In genomic region chr9:116632990-116633441, GRCh38 we compare ENCODE assay signal across 14 cellular contexts. TPM values are rescaled to one million over a fixed set of nuclear protein-coding genes. Genes with fewer than 3 reads are reported as not detected.
DNase-seq lines count a peak whose midpoint lies in the region; ATAC-seq and TF ChIP-seq lines count a peak whose summit lies in the region.
"Had no signal": no experiment of that assay in that cellular context is flagged by ENCODE, and none has a peak within 500 bp of the region (broad histone marks: within the 10 kb centered on the region; RNA-seq: fewer than 3 reads in every experiment).

No MANE protein-coding gene starts in this region.

- peak overlapping the region; percentile 77 for H3K27ac ChIP-seq in osteoblast (ENCODE audit: low read depth, low read length)

- H3K4me2 ChIP-seq in osteoblast (ENCODE audit: insufficient read depth, low read length) = peak overlapping the region; percentile 61

- H2AFZ ChIP-seq in osteoblast (ENCODE audit: low read length) = no peak overlapping the region

- DNase-seq in EL (peak; percentile 75), NB4 (ENCODE audit: low read depth) (peak; percentile 38), fibroblast of gingiva (ENCODE audit: low read depth) (peak; percentile 29), osteoblast (ENCODE audit: insufficient read length, low spot score, missing footprints) (peak; percentile 80), GM10248 (ENCODE audit: extremely low spot score) (no peak), GM10266 (ENCODE audit: extremely low spot score) (no peak)
- no peak for DNase-seq in stimulated activated naive CD4-positive, alpha-beta T cell (lab: John Stamatoyannopoulos, UW)
- DNase-seq: activated CD4-positive, CD25-positive, alpha-beta regulatory T cell; dermis blood vessel endothelial cell; GF-D8; kidney; NCI-H1930; stomach had no signal

- no peaks in the 10 kb centered on the region for H3K36me3 ChIP-seq in osteoblast (ENCODE audit: insufficient read depth, low read length)
- H3K36me3 ChIP-seq: stomach had no signal

- H3K4me3 ChIP-seq in NB4 (ENCODE audit: low read depth, low read length) (no peak overlapping the region), osteoblast (ENCODE audit: insufficient read depth, low read length) (peak overlapping the region; percentile 8)
- H3K4me3 ChIP-seq: stomach had no signal

- CTCF ChIA-PET in GM10248 (lab: Yijun Ruan, JAX) = interaction anchor here (1.6 kb wide), 1 partner anchor 14 kb away, joined by 5 read pairs; no protein-coding TSS in a partner anchor

- ATAC-seq in HG02840 (IDR thresholded peaks at IDR 0.05; ENCODE audit: low FRiP score, unreplicated experiment) = no peak

- TF ChIP-seq CTCF in NB4 (IDR thresholded peaks at IDR 0.05; ENCODE audit: low read depth, low read length) = no peak
- no peak for TF ChIP-seq CTCF in osteoblast (IDR thresholded peaks at IDR 0.05; ENCODE audit: extremely low read depth, low read depth, low read length)
- no peak for TF ChIP-seq CTCF in GM10248 (IDR thresholded peaks at IDR 0.05; ENCODE audit: control extremely low read depth, extremely low read depth, low read depth, missing control alignments)
- no peak for TF ChIP-seq CTCF in GM10266 (IDR thresholded peaks at IDR 0.05; ENCODE audit: control insufficient read depth, insufficient read depth, low read depth, missing control alignments)

- no peaks in the 10 kb centered on the region for H3K79me2 ChIP-seq in osteoblast (ENCODE audit: insufficient read depth, low read length)

- no peaks in the 10 kb centered on the region for H3K27me3 ChIP-seq in osteoblast (ENCODE audit: insufficient read depth, low read length)
- H3K27me3 ChIP-seq: stomach had no signal

- H3K4me1 ChIP-seq in osteoblast (ENCODE audit: insufficient read depth, low read length) = peaks cover 17% of the 10 kb centered on the region
- H3K4me1 ChIP-seq: stomach had no signal

- no peaks in the 10 kb centered on the region for H3K9me3 ChIP-seq in osteoblast (ENCODE audit: low read depth, low read length)
- H3K9me3 ChIP-seq: stomach had no signal

- POLR2A ChIA-PET in GM10248 (lab: Yijun Ruan, JAX) = no interaction called here

- H4K20me1 ChIP-seq in osteoblast (ENCODE audit: insufficient read depth, low read length) = no peaks in the 10 kb centered on the region

- TF ChIP-seq POLR2A in NB4 (IDR thresholded peaks at IDR 0.05; ENCODE audit: extremely low read depth, insufficient read length) = no peak

RNA-seq across cellular contexts. Expression of gene TRIM32, which starts 54.1 kb away (rescaled TPM):
- total RNA-seq in osteoblast = 30.4 and 34.7 TPM in 2 replicates

Comparison
In these comparisons a context has a peak if more than half of its experiments do, and no peak if none do; other contexts are left out.
1. DNase-seq: peak in EL (single experiment), NB4 (single experiment), fibroblast of gingiva (single experiment) and osteoblast (single experiment); none in GM10248 (single experiment), stimulated activated naive CD4-positive, alpha-beta T cell (0 of 6) and GM10266 (single experiment).